ENCODE assay signal across 14 cellular contexts in genomic region chr10:110885932-110886674, GRCh38. TPM values are rescaled to one million over a fixed set of nuclear protein-coding genes. Genes with fewer than 3 reads are reported as not detected.
A peak's percentile ranks its signal among the peaks of the same experiment; 100 is the strongest.
DNase-seq lines count a peak whose midpoint lies in the region; ATAC-seq and TF ChIP-seq lines count a peak whose summit lies in the region.
"Had no signal": no experiment of that assay in that cellular context is flagged by ENCODE, and none has a peak within 500 bp of the region (broad histone marks: within the 10 kb centered on the region; RNA-seq: fewer than 3 reads in every experiment).

No MANE protein-coding gene starts in this region.

- no peak for DNase-seq in activated CD4-positive, CD25-positive, alpha-beta regulatory T cell (lab: John Stamatoyannopoulos, UW)
- DNase-seq in NCI-H146 (lab: John Stamatoyannopoulos, UW) (peak; percentile 14), hypothalamus (lab: John Stamatoyannopoulos, UW) (no peak), gastrocnemius medialis (no peak), MM.1S (no peak)
- DNase-seq: activated CD4-positive, alpha-beta T cell treated with anti-CD3 and anti-CD28 coated beads, Interleukin-2, amount 50 U/mL, for 4 hours; erythroblast; H9; NCI-H1930; NCI-H82; nephron progenitor cell had no signal

- intact Hi-C loops in gastrocnemius medialis (cut with DNase I; ENCODE audit: low total_unique reads) = no loop called here

- TF ChIP-seq CTCF in brain (conservative IDR thresholded peaks at IDR 0.05) (no peak), parathyroid adenoma (IDR thresholded peaks at IDR 0.05) (no peak), gastrocnemius medialis (IDR thresholded peaks at IDR 0.05 in 4 of 5, conservative IDR thresholded peaks at IDR 0.05 in 1 of 5) (no peak), MM.1S (IDR thresholded peaks at IDR 0.05; ENCODE audit: low read length) (no peak)

- H3K9me2 ChIP-seq in MM.1S (replicated peaks; ENCODE audit: insufficient read depth, low read length) = no peaks in the 10 kb centered on the region

- H3K4me1 Mint-ChIP-seq in brain = peaks cover 27% of the 10 kb centered on the region
- H3K4me1 Mint-ChIP-seq: H9, nephron progenitor cell had no signal

- no peak for TF ChIP-seq POLR2A in gastrocnemius medialis (IDR thresholded peaks at IDR 0.05)

- in situ Hi-C loops in gastrocnemius medialis (cut with MboI; ENCODE audit: low sequenced_read_pairs in 4 of 4) = loop anchor here in 3 of 4 donors (5.0 to 25.0 kb wide), 5 partner anchors 84 to 574 kb away; partner anchors contain the start of gene SMNDC1 (in 1 of the 3)

- H3K27ac ChIP-seq in parathyroid adenoma = peak overlapping the region; percentile 56
- no peak overlapping the region for H3K27ac ChIP-seq in gastrocnemius medialis
- no peak overlapping the region for H3K27ac ChIP-seq in MM.1S (ENCODE audit: low read length)

- H3K4me3 ChIP-seq in parathyroid adenoma (ENCODE audit: low read depth, low read length) = peak overlapping the region; percentile 63
- no peak overlapping the region for H3K4me3 ChIP-seq in gastrocnemius medialis
- H3K4me3 ChIP-seq in MM.1S (ENCODE audit: low read length) = no peak overlapping the region

- H3K9me3 Mint-ChIP-seq in brain = no peaks in the 10 kb centered on the region
- H3K9me3 Mint-ChIP-seq: H9, nephron progenitor cell had no signal

- H3K79me2 ChIP-seq in parathyroid adenoma (peaks cover 14% of the 10 kb centered on the region), MM.1S (ENCODE audit: low read length) (no peaks in the 10 kb centered on the region)

- H3K4me2 ChIP-seq in parathyroid adenoma (ENCODE audit: low read length) (peak overlapping the region; percentile 83), MM.1S (ENCODE audit: low read depth, low read length) (no peak overlapping the region)

- peak; percentile 30 to 35 for ATAC-seq in activated CD4-positive, CD25-positive, alpha-beta regulatory T cell treated with anti-CD3 and anti-CD28 coated beads, Interleukin-2, amount 50 U/mL, for 24 hours
- no peak for ATAC-seq in gastrocnemius medialis

- H3F3A ChIP-seq in MM.1S (ENCODE audit: insufficient read depth, low read length) = peaks cover 4% of the 10 kb centered on the region

- H3K9me3 ChIP-seq in parathyroid adenoma (ENCODE audit: control insufficient read depth, low read length) (no peaks in the 10 kb centered on the region), gastrocnemius medialis (no peaks in the 10 kb centered on the region), MM.1S (replicated peaks; ENCODE audit: insufficient read depth, low read length) (no peaks in the 10 kb centered on the region)

- peaks cover 4% of the 10 kb centered on the region for H3K36me3 ChIP-seq in parathyroid adenoma (ENCODE audit: control insufficient read depth, insufficient read depth, low read length)
- H3K36me3 ChIP-seq in gastrocnemius medialis = peaks cover 0 to 40% of the 10 kb centered on the region in 2 donors
- H3K36me3 ChIP-seq in MM.1S (replicated peaks; ENCODE audit: insufficient read depth, low read length) = peaks cover 6% of the 10 kb centered on the region; the same call in 1 of the 2 replicates

- H3K9ac ChIP-seq in parathyroid adenoma (no peak overlapping the region), MM.1S (ENCODE audit: low read length) (no peak overlapping the region)

- H3K36me3 Mint-ChIP-seq in brain = peaks cover 73% of the 10 kb centered on the region

- H3K4me3 Mint-ChIP-seq in brain = no peak overlapping the region
- H3K4me3 Mint-ChIP-seq: H9, nephron progenitor cell had no signal

- no peaks in the 10 kb centered on the region for H3K27me3 ChIP-seq in parathyroid adenoma (ENCODE audit: control insufficient read depth, insufficient read depth, low read length)
- no peaks in the 10 kb centered on the region for H3K27me3 ChIP-seq in gastrocnemius medialis
- H3K27me3 ChIP-seq in MM.1S (replicated peaks; ENCODE audit: insufficient read depth, low read length) = no peaks in the 10 kb centered on the region

- no peaks in the 10 kb centered on the region for H4K20me1 ChIP-seq in MM.1S (ENCODE audit: insufficient read depth, low read length)

- H3K27ac Mint-ChIP-seq in brain = peak overlapping the region in 3 of 5 experiments; percentile 11 to 43 (median 14)
- H3K27ac Mint-ChIP-seq: H9, nephron progenitor cell had no signal

- H3K4me1 ChIP-seq in parathyroid adenoma = peaks cover 25% of the 10 kb centered on the region
- H3K4me1 ChIP-seq in gastrocnemius medialis = no peaks in the 10 kb centered on the region
- H3K4me1 ChIP-seq in MM.1S (ENCODE audit: low read length) = peaks cover 10% of the 10 kb centered on the region

- H2AFZ ChIP-seq in parathyroid adenoma = no peak overlapping the region
- H2AFZ ChIP-seq in MM.1S (ENCODE audit: low read length) = no peak overlapping the region

- no peaks in the 10 kb centered on the region for H3K27me3 Mint-ChIP-seq in brain

RNA-seq across cellular contexts. Expression of gene PDCD4, which starts 14.4 kb away (rescaled TPM):
- polyA plus RNA-seq in brain (ENCODE audit: insufficient read depth, low read depth, low replicate concordance) = 37.4 TPM
- total RNA-seq in gastrocnemius medialis = 10 to 100 TPM in 1 of 4 donors, 1 to 10 TPM in 3; 6.4 to 15.6 (median 9.8) TPM

RNA-seq across cellular contexts. Expression of gene BBIP1, which starts 32.9 kb away (rescaled TPM):
- 32.5 TPM for polyA plus RNA-seq in brain (ENCODE audit: insufficient read depth, low read depth, low replicate concordance)
- 10 to 100 TPM in 3 of 4 donors, 1 to 10 TPM in 1; 8.9 to 15.3 (median 11.7) TPM for total RNA-seq in gastrocnemius medialis

RNA-seq across cellular contexts. Expression of gene SHOC2, which starts 33.3 kb away (rescaled TPM):
- 10.1 TPM for polyA plus RNA-seq in brain (ENCODE audit: insufficient read depth, low read depth, low replicate concordance)
- total RNA-seq in gastrocnemius medialis = 10 to 100 TPM; 35.3 to 51.5 (median 43.5) TPM

Comparison
In these comparisons a context has a peak if more than half of its experiments do, and no peak if none do; other contexts are left out.
1. ATAC-seq: peak in activated CD4-positive, CD25-positive, alpha-beta regulatory T cell treated with anti-CD3 and anti-CD28 coated beads, Interleukin-2, amount 50 U/mL, for 24 hours (2 of 2); none in gastrocnemius medialis (0 of 2).